ENCODE assay signal across 19 cellular contexts in the genomic region with DNA sequence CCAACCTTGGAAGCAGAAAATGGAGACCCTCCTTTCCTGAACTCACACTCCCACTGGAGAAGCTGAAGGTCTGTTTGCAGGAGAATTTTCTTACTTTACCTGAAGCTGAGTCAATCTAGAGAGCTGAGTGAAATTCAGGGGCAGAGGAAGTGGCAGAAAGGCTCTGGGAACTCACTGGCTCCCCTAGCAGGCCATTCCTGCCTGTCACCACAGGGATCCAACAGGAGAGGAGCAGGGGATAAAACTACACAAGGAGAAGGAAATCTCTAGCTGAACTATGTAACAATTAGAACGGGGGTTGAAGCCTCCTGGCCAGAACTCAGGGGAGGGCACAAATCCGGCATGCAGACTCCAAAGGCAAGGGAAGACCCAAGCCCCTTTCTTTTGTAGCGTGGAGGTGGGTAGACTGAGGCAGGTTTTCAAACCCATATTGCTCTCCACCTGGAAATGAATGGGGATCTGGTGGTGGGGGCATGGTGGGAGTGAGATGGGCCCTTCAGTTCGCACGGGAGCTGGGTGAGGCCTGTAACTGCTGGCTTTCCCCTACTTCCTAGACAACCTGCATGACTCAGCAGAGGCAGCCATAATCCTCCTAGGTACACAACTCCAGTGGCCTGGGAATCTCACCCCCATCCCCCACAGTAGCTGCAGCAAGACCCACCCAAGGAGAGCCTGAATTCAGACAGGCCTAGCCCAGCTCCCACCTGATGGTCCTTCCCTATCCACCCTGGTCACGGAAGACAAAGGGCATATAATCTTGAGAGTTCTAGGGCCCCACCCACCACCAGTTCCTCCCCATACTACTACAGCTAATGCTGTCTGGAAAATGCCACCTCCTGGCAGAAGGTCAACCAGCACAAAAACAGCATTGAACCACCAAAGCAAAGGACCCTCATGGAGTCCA.
DNase-seq lines count a peak whose midpoint lies in the region; ATAC-seq and TF ChIP-seq lines count a peak whose summit lies in the region.
"Had no signal": no experiment of that assay in that cellular context is flagged by ENCODE, and none has a peak within 500 bp of the region (broad histone marks: within the 10 kb centered on the region; RNA-seq: fewer than 3 reads in every experiment).

No MANE protein-coding gene starts in this region.

- no peaks in the 10 kb centered on the region for H3K9me3 ChIP-seq in naive thymus-derived CD4-positive, alpha-beta T cell (ENCODE audit: control insufficient read depth in 2 of 3, low read length in 3 of 3)
- H3K9me3 ChIP-seq: A549, ovary, right lobe of liver had no signal

- intact Hi-C loops in activated CD4-positive, alpha-beta T cell treated with anti-CD3 and anti-CD28 coated beads for 36 hours (cut with DNase I, micrococcal nuclease): loop anchor here in 1 of 2 experiments (5.0 kb wide), 2 partner anchors 67 to 188 kb away; partner anchors contain the start of gene USP16
- intact Hi-C loops in naive thymus-derived CD4-positive, alpha-beta T cell (cut with micrococcal nuclease): loop anchor here (5.0 to 10.0 kb wide), 4 partner anchors 108 to 1990 kb away; partner anchors contain the start of genes ADAMTS1 (in 1 of the 2) and LTN1 (in 1 of the 2)

- no peaks in the 10 kb centered on the region for H3K27me3 Mint-ChIP-seq in activated CD4-positive, alpha-beta T cell treated with anti-CD3 and anti-CD28 coated beads for 36 hours
- no peaks in the 10 kb centered on the region for H3K27me3 Mint-ChIP-seq in HFFc6 (ENCODE audit: insufficient read depth)
- no peaks in the 10 kb centered on the region for H3K27me3 Mint-ChIP-seq in activated naive CD8-positive, alpha-beta T cell treated with anti-CD3 and anti-CD28 coated beads, Interleukin-2, amount 10 ng/mL, durations not matched to agents 7 days and 5 days
- no peaks in the 10 kb centered on the region for H3K27me3 Mint-ChIP-seq in naive thymus-derived CD4-positive, alpha-beta T cell

- peak overlapping the region; percentile 14 for H3K4me3 ChIP-seq in naive thymus-derived CD4-positive, alpha-beta T cell (ENCODE audit: low read length)
- H3K4me3 ChIP-seq: A549, ovary, right lobe of liver, tibial nerve had no signal

- no peaks in the 10 kb centered on the region for H3K9me3 Mint-ChIP-seq in activated CD4-positive, alpha-beta T cell treated with anti-CD3 and anti-CD28 coated beads for 36 hours (ENCODE audit: low read depth)
- H3K9me3 Mint-ChIP-seq in HFFc6: no peaks in the 10 kb centered on the region
- peaks cover 8% of the 10 kb centered on the region for H3K9me3 Mint-ChIP-seq in activated naive CD8-positive, alpha-beta T cell treated with anti-CD3 and anti-CD28 coated beads, Interleukin-2, amount 10 ng/mL, durations not matched to agents 7 days and 5 days
- H3K9me3 Mint-ChIP-seq in naive thymus-derived CD4-positive, alpha-beta T cell: peaks cover 0 to 8% (median 2%) of the 10 kb centered on the region in 11 donors

- TF ChIP-seq CTCF in HFFc6 (IDR thresholded peaks at IDR 0.05): 0 out of 2 replicates have a peak, but pooled peaks have one; percentile 7

- POLR2A ChIA-PET in activated CD4-positive, alpha-beta T cell treated with anti-CD3 and anti-CD28 coated beads for 36 hours (lab: Charles Lee): no interaction called here
- POLR2A ChIA-PET in activated naive CD8-positive, alpha-beta T cell treated with anti-CD3 and anti-CD28 coated beads, Interleukin-2, amount 10 ng/mL, durations not matched to agents 7 days and 5 days (lab: Charles Lee): interaction anchor here (0.9 to 1.0 kb wide), 2 partner anchors 50 kb away, joined by 3 read pairs; a partner anchor contains a TSS
- POLR2A ChIA-PET in naive thymus-derived CD4-positive, alpha-beta T cell (lab: Charles Lee): interaction anchor here (0.6 to 3.8 kb wide), 3 partner anchors 10 to 50 kb away, joined by 3 to 27 read pairs (median 3); a partner anchor contains a TSS

- H3K27ac Mint-ChIP-seq in activated CD4-positive, alpha-beta T cell treated with anti-CD3 and anti-CD28 coated beads for 36 hours: peak overlapping the region; percentile 48
- H3K27ac Mint-ChIP-seq in HFFc6: no peak overlapping the region
- peak overlapping the region; percentile 85 for H3K27ac Mint-ChIP-seq in activated naive CD8-positive, alpha-beta T cell treated with anti-CD3 and anti-CD28 coated beads, Interleukin-2, amount 10 ng/mL, durations not matched to agents 7 days and 5 days
- H3K27ac Mint-ChIP-seq in naive thymus-derived CD4-positive, alpha-beta T cell: peak overlapping the region in 8 of 9 donors; percentile 16 to 97 (median 85)

- ATAC-seq in activated CD4-positive, alpha-beta T cell treated with anti-CD3 and anti-CD28 coated beads for 36 hours: no peak
- no peak for ATAC-seq in activated naive CD8-positive, alpha-beta T cell treated with anti-CD3 and anti-CD28 coated beads, Interleukin-2, amount 10 ng/mL, durations not matched to agents 7 days and 5 days (ENCODE audit: low read depth)
- no peak for ATAC-seq in naive thymus-derived CD4-positive, alpha-beta T cell
- ATAC-seq: A549, right lobe of liver had no signal

- no peak overlapping the region for H3K27ac ChIP-seq in naive thymus-derived CD4-positive, alpha-beta T cell (ENCODE audit: low read depth, low read length)
- H3K27ac ChIP-seq: A549, ovary, right lobe of liver, tibial nerve had no signal

- no peak overlapping the region for H3K4me3 Mint-ChIP-seq in activated CD4-positive, alpha-beta T cell treated with anti-CD3 and anti-CD28 coated beads for 36 hours
- no peak overlapping the region for H3K4me3 Mint-ChIP-seq in HFFc6
- peak overlapping the region; percentile 85 for H3K4me3 Mint-ChIP-seq in activated naive CD8-positive, alpha-beta T cell treated with anti-CD3 and anti-CD28 coated beads, Interleukin-2, amount 10 ng/mL, durations not matched to agents 7 days and 5 days
- peak overlapping the region in 8 of 10 donors; percentile 29 to 92 (median 54) for H3K4me3 Mint-ChIP-seq in naive thymus-derived CD4-positive, alpha-beta T cell

- H3K27me3 ChIP-seq in naive thymus-derived CD4-positive, alpha-beta T cell (ENCODE audit: control insufficient read depth in 2 of 2, insufficient read depth in 2 of 2, low read length in 2 of 2): no peaks in the 10 kb centered on the region
- H3K27me3 ChIP-seq: ovary, right lobe of liver, tibial nerve had no signal

- DNase-seq in activated CD4-positive, alpha-beta T cell treated with anti-CD3 and anti-CD28 coated beads for 36 hours: no peak
- no peak for DNase-seq in activated CD4-positive, alpha-beta T cell treated with anti-CD3 and anti-CD28 coated beads, Interleukin-2, amount 50 U/mL, for 1 hour
- no peak for DNase-seq in HFFc6
- DNase-seq in activated naive CD8-positive, alpha-beta T cell treated with anti-CD3 and anti-CD28 coated beads, Interleukin-2, amount 10 ng/mL, durations not matched to agents 7 days and 5 days: no peak
- no peak for DNase-seq in naive thymus-derived CD4-positive, alpha-beta T cell
- DNase-seq in hippocampal formation (lab: John Stamatoyannopoulos, UW): no peak
- no peak for DNase-seq in LoVo (ENCODE audit: low spot score)
- no peak for DNase-seq in stimulated activated CD4-positive, alpha-beta T cell treated with anti-CD3 and anti-CD28 coated beads, Interleukin-15, amount 100 ng/mL, for 24 hours
- DNase-seq: activated CD8-positive, alpha-beta memory T cell treated with anti-CD3 and anti-CD28 coated beads, Interleukin-2, amount 50 U/mL, for 48 hours; C1 segment of cervical spinal cord; DMS79 treated with DMSO at 0.1 percent for 48 hours; effector CD8-positive, alpha-beta T cell; NCI-H1048; NCI-H2081; ovary; right lobe of liver; stimulated activated naive CD4-positive, alpha-beta T cell had no signal

- H3K4me1 ChIP-seq in naive thymus-derived CD4-positive, alpha-beta T cell (ENCODE audit: control insufficient read depth in 2 of 2, insufficient read depth in 2 of 2, low read length in 2 of 2): peaks cover 54 to 61% of the 10 kb centered on the region in 2 donors
- H3K4me1 ChIP-seq: A549, right lobe of liver, tibial nerve had no signal

- H3K4me1 Mint-ChIP-seq in activated CD4-positive, alpha-beta T cell treated with anti-CD3 and anti-CD28 coated beads for 36 hours: peaks cover 68% of the 10 kb centered on the region
- H3K4me1 Mint-ChIP-seq in HFFc6 (ENCODE audit: low read depth): peaks cover 17% of the 10 kb centered on the region
- peaks cover 72% of the 10 kb centered on the region for H3K4me1 Mint-ChIP-seq in activated naive CD8-positive, alpha-beta T cell treated with anti-CD3 and anti-CD28 coated beads, Interleukin-2, amount 10 ng/mL, durations not matched to agents 7 days and 5 days
- H3K4me1 Mint-ChIP-seq in naive thymus-derived CD4-positive, alpha-beta T cell: peaks cover 51 to 87% (median 83%) of the 10 kb centered on the region in 7 donors

- CTCF ChIA-PET in activated CD4-positive, alpha-beta T cell treated with anti-CD3 and anti-CD28 coated beads for 36 hours (lab: Charles Lee): interaction anchor here (1.1 to 1.4 kb wide), 2 partner anchors 51 to 89 kb away, joined by 4 to 5 read pairs; no protein-coding TSS in a partner anchor
- CTCF ChIA-PET in naive thymus-derived CD4-positive, alpha-beta T cell (lab: Charles Lee): interaction anchor here (0.6 to 1.4 kb wide), 2 partner anchors 30 to 89 kb away, joined by 3 to 6 read pairs; no protein-coding TSS in a partner anchor

- H3K36me3 ChIP-seq in naive thymus-derived CD4-positive, alpha-beta T cell (ENCODE audit: control insufficient read depth in 2 of 3, insufficient read depth in 3 of 3, low read length in 3 of 3): no peaks in the 10 kb centered on the region
- H3K36me3 ChIP-seq: ovary, right lobe of liver, tibial nerve had no signal

- no peaks in the 10 kb centered on the region for H3K36me3 Mint-ChIP-seq in activated CD4-positive, alpha-beta T cell treated with anti-CD3 and anti-CD28 coated beads for 36 hours (ENCODE audit: low read depth)
- no peaks in the 10 kb centered on the region for H3K36me3 Mint-ChIP-seq in HFFc6 (ENCODE audit: low read depth)
- peaks cover 24% of the 10 kb centered on the region for H3K36me3 Mint-ChIP-seq in activated naive CD8-positive, alpha-beta T cell treated with anti-CD3 and anti-CD28 coated beads, Interleukin-2, amount 10 ng/mL, durations not matched to agents 7 days and 5 days
- peaks cover 1 to 54% (median 8%) of the 10 kb centered on the region in 5 donors for H3K36me3 Mint-ChIP-seq in naive thymus-derived CD4-positive, alpha-beta T cell

Comparison
In these comparisons a context has a peak if more than half of its experiments do, and no peak if none do; other contexts are left out.
1. H3K4me3 Mint-ChIP-seq: peak in activated naive CD8-positive, alpha-beta T cell treated with anti-CD3 and anti-CD28 coated beads, Interleukin-2, amount 10 ng/mL, durations not matched to agents 7 days and 5 days (single experiment) and naive thymus-derived CD4-positive, alpha-beta T cell (8 of 10); none in activated CD4-positive, alpha-beta T cell treated with anti-CD3 and anti-CD28 coated beads for 36 hours (single experiment) and HFFc6 (single experiment).